Comparison of ENCODE assay signal across 27 cellular contexts in the genomic region with DNA sequence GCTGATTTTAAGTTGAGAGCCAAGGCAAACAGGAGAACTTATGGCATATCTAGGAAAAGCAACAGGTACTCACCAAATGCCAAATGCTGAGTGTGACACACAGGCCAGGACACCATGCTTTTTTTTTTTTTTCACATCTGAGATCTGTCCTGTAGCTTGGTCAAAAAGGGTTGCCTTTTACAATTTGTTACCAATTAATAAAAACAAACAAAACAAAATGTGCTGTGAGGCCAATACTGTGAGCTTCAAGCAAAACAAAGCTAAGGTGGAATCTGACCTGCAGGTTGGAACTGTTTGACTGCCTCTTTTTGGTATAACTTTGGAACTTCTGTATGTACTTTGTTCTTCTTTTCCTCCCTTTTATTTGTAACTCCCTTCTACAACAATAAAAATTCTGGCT.
"Had no signal": no experiment of that assay in that cellular context is flagged by ENCODE, and none has a peak within 500 bp of the region (broad histone marks: within the 10 kb centered on the region; RNA-seq: fewer than 3 reads in every experiment).

No MANE protein-coding gene starts in this region.

- FAIRE-seq: colon, endometrium, endothelial cell of umbilical vein, frontal cortex had no signal

- H3K9me3 ChIP-seq: colonic mucosa, esophagus squamous epithelium, gastrocnemius medialis, gastroesophageal sphincter, heart left ventricle, heart right ventricle had no signal

- H3K4me1 ChIP-seq: colonic mucosa, esophagus squamous epithelium, foreskin keratinocyte, gastrocnemius medialis, gastroesophageal sphincter, heart left ventricle, heart right ventricle had no signal

- H3K27ac ChIP-seq: colonic mucosa, coronary artery, dorsolateral prefrontal cortex, epithelial cell of prostate, esophagus squamous epithelium, foreskin keratinocyte, gastrocnemius medialis, gastroesophageal sphincter, heart left ventricle, heart right ventricle had no signal

- H3K36me3 ChIP-seq: colonic mucosa, esophagus squamous epithelium, gastrocnemius medialis, gastroesophageal sphincter, heart left ventricle, heart right ventricle had no signal

- H3K4me3 ChIP-seq: colonic mucosa, coronary artery, dorsolateral prefrontal cortex, esophagus squamous epithelium, gastrocnemius medialis, gastroesophageal sphincter, heart left ventricle, heart right ventricle had no signal

- H3K27me3 ChIP-seq: colonic mucosa, dorsolateral prefrontal cortex, esophagus squamous epithelium, foreskin keratinocyte, gastrocnemius medialis, gastroesophageal sphincter, heart left ventricle, heart right ventricle had no signal

- ATAC-seq: effector memory CD8-positive, alpha-beta T cell; esophagus mucosa; foreskin keratinocyte; gastrocnemius medialis; gastroesophageal sphincter; heart left ventricle; heart right ventricle had no signal

- DNase-seq: colonic mucosa; cortex of kidney; dermis blood vessel endothelial cell; dorsolateral prefrontal cortex; effector CD4-positive, alpha-beta T cell; effector CD8-positive, alpha-beta T cell; effector memory CD4-positive, alpha-beta T cell; effector memory CD8-positive, alpha-beta T cell; endodermal cell; erythroblast; esophagus squamous epithelium; foreskin fibroblast; foreskin keratinocyte; foreskin melanocyte; gastrocnemius medialis; glutamatergic neuron; head of caudate nucleus; heart left ventricle; heart right ventricle had no signal
